8 cellular contexts compared by ENCODE assay signal in genomic region chr2:222903234-222904220, GRCh38.
A peak's percentile ranks its signal among the peaks of the same experiment; 100 is the strongest.
DNase-seq lines count a peak whose midpoint lies in the region; ATAC-seq and TF ChIP-seq lines count a peak whose summit lies in the region.

No MANE protein-coding gene starts in this region.

- H3K27ac ChIP-seq in DND-41 (ENCODE audit: low read length): no peak overlapping the region

- H4K20me1 ChIP-seq in DND-41 (ENCODE audit: insufficient read depth, low read length): peaks cover 33% of the 10 kb centered on the region; the same call in 1 of the 2 replicates

- no peaks in the 10 kb centered on the region for H3K27me3 ChIP-seq in DND-41 (ENCODE audit: insufficient read depth, low read length, poor library complexity)

- no peak overlapping the region for H2AFZ ChIP-seq in DND-41 (ENCODE audit: low read depth, low read length)

- ATAC-seq in DND-41 (ENCODE audit: insufficient read depth, low read depth) (peak; percentile 84), GM19328 (IDR thresholded peaks at IDR 0.05; ENCODE audit: unreplicated experiment) (peak; percentile 63), HG03354 (IDR thresholded peaks at IDR 0.05; ENCODE audit: poor library complexity, severe bottlenecking, unreplicated experiment) (peak; percentile 93)

- peaks cover 8% of the 10 kb centered on the region for H3K4me1 ChIP-seq in DND-41 (ENCODE audit: insufficient read depth, low read length)

- no peak overlapping the region for H3K4me3 ChIP-seq in DND-41 (ENCODE audit: low read depth in 1 of 2, low read length in 2 of 2)
- H3K4me3 ChIP-seq in astrocyte of the spinal cord (ENCODE audit: low read depth, low read length): no peak overlapping the region

- peaks cover 22% of the 10 kb centered on the region for H3K36me3 ChIP-seq in DND-41 (ENCODE audit: insufficient read depth, low read length)

- H3K4me2 ChIP-seq in DND-41 (ENCODE audit: insufficient read depth, low read length): no peak overlapping the region

- no peak overlapping the region for H3K9ac ChIP-seq in DND-41 (ENCODE audit: low read depth, low read length)

- H3K79me2 ChIP-seq in DND-41 (ENCODE audit: insufficient read depth, low read length): peaks cover 91% of the 10 kb centered on the region

- in situ Hi-C loops in astrocyte of the spinal cord (cut with HindIII; ENCODE audit: low sequenced_read_pairs): no loop called here

- DNase-seq in DND-41 (peak; percentile 38), NOMO-1 treated with DMSO at 0.1 percent for 48 hours (lab: John Stamatoyannopoulos, UW; ENCODE audit: unreplicated experiment) (peak; percentile 65), astrocyte of the spinal cord (ENCODE audit: low read depth, low spot score) (peak; percentile 69), inferior parietal cortex (ENCODE audit: extremely low spot score) (peak; percentile 67), NCI-H187 (lab: John Stamatoyannopoulos, UW) (no peak)
- peak; percentile 33 for DNase-seq in stimulated activated CD8-positive, alpha-beta memory T cell treated with anti-CD3 and anti-CD28 coated beads, Interleukin-4, amount 100 ng/mL, for 48 hours

- no peaks in the 10 kb centered on the region for H3K9me3 ChIP-seq in DND-41 (ENCODE audit: insufficient read depth, low read length, severe bottlenecking)

- TF ChIP-seq CTCF in DND-41 (IDR thresholded peaks at IDR 0.05; ENCODE audit: borderline replicate concordance, extremely low read depth, low read length, poor library complexity, severe bottlenecking): peak; percentile 74
- TF ChIP-seq CTCF in astrocyte of the spinal cord (IDR thresholded peaks at IDR 0.05; ENCODE audit: low read depth, low read length): peak; percentile 69

Comparison
In these comparisons a context has a peak if more than half of its experiments do, and no peak if none do; other contexts are left out.
1. DNase-seq: peak in DND-41 (single experiment), NOMO-1 treated with DMSO at 0.1 percent for 48 hours (single experiment), astrocyte of the spinal cord (single experiment), inferior parietal cortex (single experiment) and stimulated activated CD8-positive, alpha-beta memory T cell treated with anti-CD3 and anti-CD28 coated beads, Interleukin-4, amount 100 ng/mL, for 48 hours (single experiment); none in NCI-H187 (0 of 2).
2. Peak in every context shown above with its lines, with median percentiles within 50 percentile points of each other: ATAC-seq.